ENCODE assay signal across 21 cellular contexts in genomic region chr18:23538870-23539269, GRCh38. TPM values are rescaled to one million over a fixed set of nuclear protein-coding genes. Genes with fewer than 3 reads are reported as not detected.
DNase-seq lines count a peak whose midpoint lies in the region; ATAC-seq and TF ChIP-seq lines count a peak whose summit lies in the region.
"Had no signal": no experiment of that assay in that cellular context is flagged by ENCODE, and none has a peak within 500 bp of the region (broad histone marks: within the 10 kb centered on the region; RNA-seq: fewer than 3 reads in every experiment).

No MANE protein-coding gene starts in this region.

- H3K9me3 ChIP-seq in CD8-positive, alpha-beta memory T cell (ENCODE audit: low read length), result no peaks in the 10 kb centered on the region
- H3K9me3 ChIP-seq: upper lobe of right lung had no signal

- H3K27me3 ChIP-seq in CD8-positive, alpha-beta memory T cell (ENCODE audit: insufficient read depth, low read length, poor library complexity, severe bottlenecking), result no peaks in the 10 kb centered on the region
- H3K27me3 ChIP-seq: upper lobe of right lung had no signal

- DNase-seq in T-helper 1 cell (no peak), astrocyte of the spinal cord (ENCODE audit: low read depth, low spot score) (peak; percentile 22), mesothelial cell of epicardium (ENCODE audit: low spot score in 2 of 2, unreplicated experiment in 2 of 2) (no peak), activated gamma-delta T cell (lab: John Stamatoyannopoulos, UW) (no peak)
- no peak for DNase-seq in CD8-positive, alpha-beta memory T cell
- DNase-seq: activated CD4-positive, alpha-beta T cell treated with anti-CD3 and anti-CD28 coated beads for 4 hours; activated effector memory CD4-positive, alpha-beta T cell treated with Interleukin-2 at 50 U/mL for 16 hours; anterior cingulate cortex; NCI-H1694; NCI-H2171 treated with DMSO at 0.1 percent for 48 hours; NCI-H748 treated with DMSO at 0.1 percent for 48 hours; small intestine; stimulated activated CD4-positive, alpha-beta T cell treated with anti-CD3 and anti-CD28 coated beads, Interleukin-2, amount 100 ng/mL, for 48 hours; upper lobe of right lung had no signal

- no peak overlapping the region for H3K27ac ChIP-seq in CD8-positive, alpha-beta memory T cell (ENCODE audit: low read depth, low read length)
- H3K27ac ChIP-seq: 22Rv1, HL-60, upper lobe of right lung had no signal

- peaks cover 30% of the 10 kb centered on the region for H3K4me1 ChIP-seq in CD8-positive, alpha-beta memory T cell (ENCODE audit: insufficient read depth, low read length)

- in situ Hi-C loops in astrocyte of the spinal cord (cut with HindIII; ENCODE audit: low sequenced_read_pairs), result no loop called here

- peaks cover 38% of the 10 kb centered on the region for H3K4me1 Mint-ChIP-seq in T-helper 1 cell treated with Interleukin-12 subunit alpha and Interleukin-12 subunit beta and Interleukin-4 antibody, amounts not matched to agents 30 μg/mL and 1 μg/mL, for 36 hours (ENCODE audit: low read depth)
- H3K4me1 Mint-ChIP-seq in CD8-positive, alpha-beta memory T cell, result peaks cover 15 to 32% (median 28%) of the 10 kb centered on the region in 3 donors
- H3K4me1 Mint-ChIP-seq in mesothelial cell of epicardium, result peaks cover 24% of the 10 kb centered on the region

- H3K9me3 Mint-ChIP-seq in T-helper 1 cell treated with Interleukin-12 subunit alpha and Interleukin-12 subunit beta and Interleukin-4 antibody, amounts not matched to agents 30 μg/mL and 1 μg/mL, for 36 hours, result no peaks in the 10 kb centered on the region
- no peaks in the 10 kb centered on the region for H3K9me3 Mint-ChIP-seq in CD8-positive, alpha-beta memory T cell
- no peaks in the 10 kb centered on the region for H3K9me3 Mint-ChIP-seq in mesothelial cell of epicardium

- H3K4me3 Mint-ChIP-seq in T-helper 1 cell treated with Interleukin-12 subunit alpha and Interleukin-12 subunit beta and Interleukin-4 antibody, amounts not matched to agents 30 μg/mL and 1 μg/mL, for 36 hours, result peak overlapping the region; percentile 42
- no peak overlapping the region for H3K4me3 Mint-ChIP-seq in CD8-positive, alpha-beta memory T cell
- no peak overlapping the region for H3K4me3 Mint-ChIP-seq in mesothelial cell of epicardium
- H3K4me3 Mint-ChIP-seq: B cell had no signal

- ATAC-seq in HG03025 (IDR thresholded peaks at IDR 0.05; ENCODE audit: low FRiP score, unreplicated experiment) (no peak), HG02763 (IDR thresholded peaks at IDR 0.05; ENCODE audit: unreplicated experiment) (no peak)
- ATAC-seq: Right ventricle myocardium inferior, upper lobe of right lung had no signal

- H3K27me3 Mint-ChIP-seq in T-helper 1 cell treated with Interleukin-12 subunit alpha and Interleukin-12 subunit beta and Interleukin-4 antibody, amounts not matched to agents 30 μg/mL and 1 μg/mL, for 36 hours (ENCODE audit: low read depth), result no peaks in the 10 kb centered on the region
- H3K27me3 Mint-ChIP-seq in CD8-positive, alpha-beta memory T cell, result no peaks in the 10 kb centered on the region
- no peaks in the 10 kb centered on the region for H3K27me3 Mint-ChIP-seq in mesothelial cell of epicardium (ENCODE audit: low read depth)
- H3K27me3 Mint-ChIP-seq: B cell had no signal

- CTCF ChIA-PET in CD8-positive, alpha-beta memory T cell (lab: Charles Lee), result interaction anchor here (1.3 kb wide), 1 partner anchor 14 kb away, joined by 4 read pairs; no protein-coding TSS in a partner anchor

- peaks cover 63% of the 10 kb centered on the region for H3K36me3 ChIP-seq in CD8-positive, alpha-beta memory T cell (ENCODE audit: insufficient read depth, low read length)

- POLR2A ChIA-PET in CD8-positive, alpha-beta memory T cell (lab: Charles Lee), result no interaction called here

- no peak overlapping the region for H3K4me3 ChIP-seq in CD8-positive, alpha-beta memory T cell (ENCODE audit: low read length)
- no peak overlapping the region for H3K4me3 ChIP-seq in astrocyte of the spinal cord (ENCODE audit: low read depth, low read length)
- H3K4me3 ChIP-seq: upper lobe of right lung had no signal

- TF ChIP-seq CTCF in astrocyte of the spinal cord (IDR thresholded peaks at IDR 0.05; ENCODE audit: low read depth, low read length) (no peak), mesothelial cell of epicardium (IDR thresholded peaks at IDR 0.05; ENCODE audit: unreplicated experiment) (no peak)

- H3K27ac Mint-ChIP-seq in T-helper 1 cell treated with Interleukin-12 subunit alpha and Interleukin-12 subunit beta and Interleukin-4 antibody, amounts not matched to agents 30 μg/mL and 1 μg/mL, for 36 hours, result peak overlapping the region; percentile 36
- H3K27ac Mint-ChIP-seq in CD8-positive, alpha-beta memory T cell, result peak overlapping the region in 5 of 8 donors; percentile 3 to 84 (median 78)
- peak overlapping the region; percentile 32 for H3K27ac Mint-ChIP-seq in mesothelial cell of epicardium

- H3K36me3 Mint-ChIP-seq in T-helper 1 cell treated with Interleukin-12 subunit alpha and Interleukin-12 subunit beta and Interleukin-4 antibody, amounts not matched to agents 30 μg/mL and 1 μg/mL, for 36 hours (ENCODE audit: low read depth), result peaks cover 62% of the 10 kb centered on the region
- peaks cover 8 to 95% (median 23%) of the 10 kb centered on the region in 3 donors for H3K36me3 Mint-ChIP-seq in CD8-positive, alpha-beta memory T cell
- H3K36me3 Mint-ChIP-seq in mesothelial cell of epicardium, result peaks cover 49% of the 10 kb centered on the region

RNA-seq across cellular contexts. Expression of gene RMC1, which starts 35.6 kb away (rescaled TPM):
- total RNA-seq in CD8-positive, alpha-beta memory T cell, result 10 to 100 TPM; 45.5 to 47.7 TPM
- polyA plus RNA-seq in CD8-positive, alpha-beta memory T cell, result 41.3 TPM
- 18.8 to 20.0 TPM (median 19.4 TPM) in 3 replicates for total RNA-seq in mesothelial cell of epicardium

RNA-seq across cellular contexts. Expression of gene NPC1, which starts 47.4 kb away (rescaled TPM):
- 10 to 100 TPM; 33.9 to 34.3 TPM for total RNA-seq in CD8-positive, alpha-beta memory T cell
- 40.9 TPM for polyA plus RNA-seq in CD8-positive, alpha-beta memory T cell
- total RNA-seq in mesothelial cell of epicardium, result 35.5 to 39.9 TPM (median 35.8 TPM) in 3 replicates
